28 cellular contexts compared by ENCODE assay signal in the genomic region with DNA sequence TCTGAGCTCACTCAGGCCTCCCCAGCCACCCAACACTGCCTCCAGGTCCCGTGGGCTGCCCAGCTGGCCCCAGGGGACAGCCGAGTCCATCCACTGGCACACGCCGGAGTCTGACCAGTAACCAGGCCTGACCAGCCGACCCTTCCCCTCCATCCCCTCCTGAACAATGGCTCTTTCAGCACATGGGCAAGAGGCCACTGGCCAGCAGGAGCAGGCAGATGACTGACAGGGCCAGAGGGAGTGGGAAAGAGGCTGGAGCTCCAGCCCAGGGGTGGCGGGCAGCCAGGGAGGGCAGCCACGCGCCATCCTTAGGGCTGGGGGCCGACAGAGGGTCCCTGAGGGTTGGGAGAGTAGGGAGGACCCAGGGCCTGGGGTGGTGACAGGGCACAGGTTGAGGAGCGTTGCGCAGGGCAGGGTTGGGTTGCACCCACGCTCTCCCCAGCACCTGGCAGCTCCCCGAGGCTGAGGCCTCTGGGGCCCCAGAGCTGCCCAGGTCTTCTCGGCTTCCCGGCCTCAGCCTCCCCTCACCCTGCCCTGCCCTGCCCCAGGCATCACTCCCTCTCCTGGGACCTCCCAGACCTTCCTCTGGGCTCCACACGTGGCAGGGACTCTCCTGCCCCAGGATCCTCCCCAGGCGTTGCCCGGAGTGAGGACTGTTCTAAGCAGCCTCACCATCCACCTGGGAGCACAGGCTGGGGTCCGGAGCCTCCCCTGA. TPM values are rescaled to one million over a fixed set of nuclear protein-coding genes. Genes with fewer than 3 reads are reported as not detected.
DNase-seq lines count a peak whose midpoint lies in the region; ATAC-seq, FAIRE-seq and TF ChIP-seq lines count a peak whose summit lies in the region.
"Had no signal": no experiment of that assay in that cellular context is flagged by ENCODE, and none has a peak within 500 bp of the region (broad histone marks: within the 10 kb centered on the region; RNA-seq: fewer than 3 reads in every experiment).

No MANE protein-coding gene starts in this region.

- H4K20me1 ChIP-seq in HepG2 (ENCODE audit: insufficient read depth, low read length): no peaks in the 10 kb centered on the region

- no peaks in the 10 kb centered on the region for H3K36me3 ChIP-seq in heart left ventricle
- H3K36me3 ChIP-seq in HepG2 (replicated peaks in 1 of 2; ENCODE audit: control insufficient read depth in 1 of 2, insufficient read depth in 2 of 2, low read length in 2 of 2): no peaks in the 10 kb centered on the region
- H3K36me3 ChIP-seq in psoas muscle (ENCODE audit: insufficient read depth in 1 of 2, low read depth in 1 of 2): no peaks in the 10 kb centered on the region
- H3K36me3 ChIP-seq: tibial artery had no signal

- TF ChIP-seq RAD21 in HepG2 (CRISPR knock-in tag; IDR thresholded peaks at IDR 0.05): no peak

- POLR2A ChIA-PET in HepG2 (lab: Yijun Ruan, JAX): interaction anchor here (0.8 to 1.6 kb wide), 3 partner anchors 14 to 82 kb away, joined by 3 to 7 read pairs (median 3); no protein-coding TSS in a partner anchor

- no peak for TF ChIP-seq EP300 in HepG2 (IDR thresholded peaks at IDR 0.05; ENCODE audit: low read depth in 2 of 2, low read length in 2 of 2)
- no peak for TF ChIP-seq EP300 in HepG2 (CRISPR knock-in tag; IDR thresholded peaks at IDR 0.05; ENCODE audit: borderline replicate concordance)

- H3K27ac ChIP-seq in heart left ventricle (no peak overlapping the region), HepG2 (ENCODE audit: extremely low read length, insufficient read depth, low read length) (no peak overlapping the region), psoas muscle (no peak overlapping the region)
- H3K27ac ChIP-seq: 22Rv1, skin epidermis, tibial artery had no signal

- no peak overlapping the region for H3K4me3 ChIP-seq in heart left ventricle
- H3K4me3 ChIP-seq in HepG2 (replicated peaks in 1 of 3; ENCODE audit: insufficient read depth in 1 of 3, low read depth in 2 of 3, low read length in 3 of 3): no peak overlapping the region; a peak in 1 of 6 replicates
- H3K4me3 ChIP-seq in psoas muscle: no peak overlapping the region
- H3K4me3 ChIP-seq: skin epidermis, tibial artery had no signal

- no peak for TF ChIP-seq CTCF in heart left ventricle (IDR thresholded peaks at IDR 0.05)
- TF ChIP-seq CTCF in HepG2 (CRISPR knock-in tag; IDR thresholded peaks at IDR 0.05): no peak
- no peak for TF ChIP-seq CTCF in psoas muscle (IDR thresholded peaks at IDR 0.05)

- no peak for FAIRE-seq in HepG2 (lab: Jason Lieb, UNC)
- FAIRE-seq: D721Med, kidney had no signal

- in situ Hi-C loops in HepG2 (cut with HindIII; ENCODE audit: extremely low pct_ligation_motif_present, low pct_unique_long_range_greater_than_20kb): no loop called here

- no TSS peak for BruUV-seq in HepG2 (replicated peaks; lab: Mats Ljungman, UMichigan)

- H3K79me2 ChIP-seq in HepG2 (ENCODE audit: insufficient read depth, low read length): no peaks in the 10 kb centered on the region

- peaks cover 0 to 6% (median 0%) of the 10 kb centered on the region in 12 donors for H3K4me1 ChIP-seq in heart left ventricle
- H3K4me1 ChIP-seq in HepG2 (ENCODE audit: insufficient read depth, low read length): peaks cover 47% of the 10 kb centered on the region
- peaks cover 8% of the 10 kb centered on the region for H3K4me1 ChIP-seq in psoas muscle

- CTCF ChIA-PET in HepG2 (lab: Yijun Ruan, JAX; ENCODE audit: low intra/inter-chr PET ratio, low total read pairs): no interaction called here

- intact Hi-C loops in Right ventricle myocardium inferior (cut with DNase I): no loop called here
- intact Hi-C loops in heart left ventricle (cut with DNase I): no loop called here
- intact Hi-C loops in HepG2 (cut with micrococcal nuclease; ENCODE audit: unreplicated experiment): no loop called here
- intact Hi-C loops in psoas muscle (cut with DNase I): no loop called here

- TF ChIP-seq POLR2A in heart left ventricle (IDR thresholded peaks at IDR 0.05) (no peak), HepG2 (IDR thresholded peaks at IDR 0.05; ENCODE audit: insufficient read depth in 1 of 2, low read depth in 2 of 2, low read length in 2 of 2) (no peak)

- H3K9ac ChIP-seq in HepG2 (ENCODE audit: insufficient read depth, low read depth, low read length): no peak overlapping the region

- DNase-seq in Right ventricle myocardium inferior (ENCODE audit: missing footprints) (peak; percentile 43), heart left ventricle (no peak), HepG2 (ENCODE audit: low spot score) (no peak), psoas muscle (peak in 1 of 2 donors; percentile 31), HuH-7 (ENCODE audit: low spot score) (no peak), NCI-H128 (lab: John Stamatoyannopoulos, UW; ENCODE audit: unreplicated experiment) (no peak), NAMALWA (ENCODE audit: low spot score) (no peak)
- DNase-seq: activated CD4-positive, alpha-beta memory T cell treated with anti-CD3 and anti-CD28 coated beads for 36 hours; activated CD4-positive, alpha-beta T cell treated with anti-CD3 and anti-CD28 coated beads for 1 hour; activated CD8-positive, alpha-beta memory T cell treated with anti-CD3 and anti-CD28 coated beads, Interleukin-2, amount 50 U/mL, for 4 hours; activated naive CD4-positive, alpha-beta T cell treated with anti-CD3 and anti-CD28 coated beads for 36 hours; CD4-positive, alpha-beta T cell; cortex of kidney; effector memory CD4-positive, alpha-beta T cell; KBM-7; kidney; naive thymus-derived CD8-positive, alpha-beta T cell; NCI-H1105 treated with DMSO at 0.1 percent for 48 hours; NCI-H2029; NCI-H524; NK-92 treated with Interleukin-12 subunit alpha and Interleukin-12 subunit beta, amount 100 ng/mL, for 24 hours; T-helper 2 cell; tibial artery had no signal

- 0 out of 2 replicates have a peak overlapping the region, but pooled peaks have one; percentile 3 for H3K4me2 ChIP-seq in HepG2 (ENCODE audit: low read depth, low read length)

- no peaks in the 10 kb centered on the region for H3K27me3 ChIP-seq in heart left ventricle
- H3K27me3 ChIP-seq in HepG2 (ENCODE audit: control insufficient read depth in 1 of 2, insufficient read depth in 2 of 2, low read length in 2 of 2): peaks cover 27 to 80% of the 10 kb centered on the region in 2 experiments
- H3K27me3 ChIP-seq in psoas muscle (ENCODE audit: insufficient read depth in 3 of 3, low read length in 2 of 3): no peaks in the 10 kb centered on the region

- no peak for ATAC-seq in Right ventricle myocardium inferior
- ATAC-seq in heart left ventricle: no peak
- ATAC-seq in HepG2: peak; percentile 39
- peak; percentile 42 to 67 (median 56) for ATAC-seq in psoas muscle
- ATAC-seq in GM18907 (IDR thresholded peaks at IDR 0.05; ENCODE audit: unreplicated experiment): no peak
- ATAC-seq: naive thymus-derived CD8-positive, alpha-beta T cell; SK-N-SH treated with all-trans-retinoic acid at 6 μM for 48 hours had no signal

- no peak overlapping the region for H2AFZ ChIP-seq in HepG2 (ENCODE audit: low read length)

- H3K9me3 ChIP-seq in heart left ventricle (no peaks in the 10 kb centered on the region), HepG2 (ENCODE audit: low read length) (no peaks in the 10 kb centered on the region), psoas muscle (no peaks in the 10 kb centered on the region)
- H3K9me3 ChIP-seq: tibial artery had no signal

- WGBS in heart left ventricle, 4 donors: 85 to 91% (median 91%) methylated on average over 18 to 19 of the region's 19 CpGs
- 13% methylated on average over 17 of the region's 19 CpGs for WGBS in HepG2 (ENCODE audit: low lambda C conversion rate)
- WGBS in psoas muscle, 3 donors: 50 to 63% (median 50%) methylated on average over 15 to 19 of the region's 19 CpGs

TF ChIP-seq in HepG2, 621 proteins besides CTCF, POLR2A, EP300 and RAD21 (continues in another document):
- TF ChIP-seq EZH2 (conservative IDR thresholded peaks at IDR 0.05; ENCODE audit: low read depth, low read length): 0 out of 2 replicates have a peak, but pooled peaks have one; percentile 30

RNA-seq across cellular contexts. Expression of a gene that starts 20.2 kb away (rescaled TPM):
- total RNA-seq in Right ventricle myocardium inferior (44.6 TPM), heart left ventricle (10 to 100 TPM; 27.4 to 67.7 (median 43.1) TPM), HepG2 (2016; rRNA removed; fragmentation: Illumina TruSeq; extraction: Trizol) (23.0 and 55.8 TPM in 2 replicates), psoas muscle (10 to 100 TPM; 16.7 to 23.9 (median 18.6) TPM)
- polyA plus RNA-seq in heart left ventricle (10 to 100 TPM; 48.0 to 63.3 TPM), HepG2 (2011; rRNA removed) (23.4 and 33.6 TPM in 2 replicates), psoas muscle (10 to 100 TPM; 16.9 to 40.6 (median 33.0) TPM)
- total RNA-seq in HepG2 (2016; cell fraction: cytosol; rRNA removed; fragmentation: Illumina TruSeq; extraction: Trizol; ENCODE audit: low read depth): 18.5 and 23.3 TPM in 2 replicates
- 19.1 and 55.8 TPM in 2 replicates for total RNA-seq in HepG2 (2016; cell fraction: insoluble cytoplasmic fraction; rRNA removed; fragmentation: Illumina TruSeq; extraction: Trizol)
- 18.8 and 20.0 TPM in 2 replicates for total RNA-seq in HepG2 (2016; cell fraction: membrane; rRNA removed; fragmentation: Illumina TruSeq; extraction: Trizol)
- total RNA-seq in HepG2 (2016; cell fraction: nucleus; rRNA removed; fragmentation: Illumina TruSeq; extraction: Trizol): 52.6 and 64.0 TPM in 2 replicates
- 20.1 and 34.6 TPM in 2 replicates for polyA plus RNA-seq in HepG2 (2011; cell fraction: cytosol; rRNA removed)
- polyA plus RNA-seq in HepG2 (2011; cell fraction: nucleus; rRNA removed): 63.4 and 88.4 TPM in 2 replicates
- polyA plus RNA-seq in HepG2 (2012): 22.8 and 28.0 TPM in 2 replicates
- 5.7 and 7.1 TPM in 2 replicates for polyA plus RNA-seq in HepG2 (2016; cell fraction: cytosol; fragmentation: Illumina TruSeq; extraction: Trizol; ENCODE audit: low read depth)
- 19.7 and 23.4 TPM in 2 replicates for polyA plus RNA-seq in HepG2 (2016; cell fraction: insoluble cytoplasmic fraction; fragmentation: Illumina TruSeq; extraction: Trizol; ENCODE audit: low read depth)
- polyA plus RNA-seq in HepG2 (2016; cell fraction: membrane; fragmentation: Illumina TruSeq; extraction: Trizol; ENCODE audit: low read depth): 10.4 and 11.4 TPM in 2 replicates
- 123 and 129 TPM in 2 replicates for polyA plus RNA-seq in HepG2 (2016; cell fraction: nucleus; fragmentation: Illumina TruSeq; extraction: Trizol; ENCODE audit: insufficient read depth, low read depth)
- 53.9 and 165 TPM in 2 replicates for polyA minus RNA-seq in HepG2 (2011; rRNA and poly(A)+ RNA removed; ENCODE audit: low replicate concordance)
- polyA minus RNA-seq in HepG2 (2011; cell fraction: cytosol; rRNA and poly(A)+ RNA removed): 62.7 and 77.3 TPM in 2 replicates
- 25.7 and 27.8 TPM in 2 replicates for polyA minus RNA-seq in HepG2 (2011; cell fraction: nucleus; rRNA and poly(A)+ RNA removed)

Comparison
In these comparisons a context has a peak if more than half of its experiments do, and no peak if none do; other contexts are left out.
1. ATAC-seq: peak in HepG2 (single experiment) and psoas muscle (4 of 4); none in Right ventricle myocardium inferior (single experiment), heart left ventricle (0 of 4) and GM18907 (single experiment).